In the genomic region with DNA sequence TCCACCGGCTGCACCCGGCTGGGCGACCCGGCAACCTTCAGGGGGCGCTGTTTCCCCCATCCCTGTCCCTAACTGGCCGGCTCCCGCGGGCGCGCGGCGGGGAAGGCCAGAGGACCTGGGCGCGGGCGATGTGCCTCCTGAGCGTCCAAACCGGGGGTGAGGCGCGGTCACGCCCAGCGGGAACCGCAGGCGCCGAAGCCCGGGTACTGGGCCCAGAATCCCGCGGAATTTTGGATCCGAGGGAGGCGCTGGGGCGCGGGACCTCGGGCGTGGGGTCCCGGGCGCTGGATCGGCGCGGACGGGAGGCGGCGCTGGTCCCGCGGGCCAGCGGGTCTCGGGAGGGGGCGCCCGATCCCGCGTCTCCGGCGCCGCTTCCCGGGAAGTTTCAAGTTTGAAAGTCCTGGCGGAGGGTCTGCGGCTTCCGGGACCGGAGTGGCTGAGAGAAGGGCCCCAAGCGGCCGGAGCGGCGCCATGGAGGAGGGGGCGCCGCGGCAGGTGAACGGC, we compare ENCODE assay signal across 8 cellular contexts. TPM values are rescaled to one million over a fixed set of nuclear protein-coding genes. Genes with fewer than 3 reads are reported as not detected.
DNase-seq lines count a peak whose midpoint lies in the region; TF ChIP-seq lines count a peak whose summit lies in the region.

A gene (plus strand): TSS at position 59 of the 504 bp plus-strand sequence. CDS start 413 bp downstream, at position 472.

- H3K4me2 ChIP-seq in GM23248 (ENCODE audit: unreplicated experiment) (peak within 1 kb of the TSS; percentile 75), Loucy (ENCODE audit: low read depth, low read length, poor library complexity, severe bottlenecking) (peak within 1 kb of the TSS; percentile 70)

- H3K79me2 ChIP-seq in GM23248 (ENCODE audit: insufficient read depth) = no peaks in the 10 kb centered on the region
- H3K79me2 ChIP-seq in Loucy (ENCODE audit: insufficient read depth, low read length) = no peaks in the 10 kb centered on the region

- H4K20me1 ChIP-seq in GM23248 (ENCODE audit: insufficient read depth) (no peaks in the 10 kb centered on the region), Loucy (ENCODE audit: insufficient read depth, low read length, poor library complexity, severe bottlenecking) (no peaks in the 10 kb centered on the region)

- peak; percentile 90 for DNase-seq in GM23248
- DNase-seq in T-helper 1 cell = peak; percentile 71 to 83 (median 79)
- DNase-seq in amniotic epithelial cell (ENCODE audit: low read depth) = peak; percentile 59
- peak; percentile 79 for DNase-seq in right atrium auricular region (ENCODE audit: low spot score)
- no peak for DNase-seq in cortex of kidney (lab: John Stamatoyannopoulos, UW)

- H3K9me3 ChIP-seq in ES-I3 (ENCODE audit: control insufficient read depth, insufficient read depth, low read length) (no peaks in the 10 kb centered on the region), GM23248 (ENCODE audit: low read depth) (no peaks in the 10 kb centered on the region), Loucy (ENCODE audit: insufficient read depth, low read depth, low read length) (no peaks in the 10 kb centered on the region), right atrium auricular region (no peaks in the 10 kb centered on the region)

- WGBS in GM23248 (ENCODE audit: low coverage in 1 of 2, low lambda C conversion rate in 2 of 2, missing lambda C conversion rate in 2 of 2), 2 experiments = 1% methylated on average over 55 to 65 of the region's 65 CpGs

- TF ChIP-seq CTCF in Loucy (conservative IDR thresholded peaks at IDR 0.05; ENCODE audit: low read length) = peak; percentile 64
- peak; percentile 72 to 92 for TF ChIP-seq CTCF in right atrium auricular region (IDR thresholded peaks at IDR 0.05)

- H3F3A ChIP-seq in GM23248 (ENCODE audit: insufficient read depth) = peaks cover 3% of the 10 kb centered on the region
- H3F3A ChIP-seq in Loucy (ENCODE audit: low read depth) = no peaks in the 10 kb centered on the region

- H3K27me3 ChIP-seq in GM23248 (replicated peaks; ENCODE audit: insufficient read depth) (no peaks in the 10 kb centered on the region), Loucy (ENCODE audit: insufficient read depth, low read length, poor library complexity, severe bottlenecking) (no peaks in the 10 kb centered on the region), right atrium auricular region (no peaks in the 10 kb centered on the region), rectal smooth muscle tissue (ENCODE audit: control insufficient read depth, insufficient read depth, low read length) (no peaks in the 10 kb centered on the region)

- H3K4me3 ChIP-seq in GM23248 = peak within 1 kb of the TSS; percentile 80
- H3K4me3 ChIP-seq in Loucy (ENCODE audit: low read length, poor library complexity, severe bottlenecking) = peak within 1 kb of the TSS; percentile 80
- peak within 1 kb of the TSS; percentile 69 to 78 for H3K4me3 ChIP-seq in right atrium auricular region
- H3K4me3 ChIP-seq in rectal smooth muscle tissue (ENCODE audit: low read length) = peak within 1 kb of the TSS; percentile 63

- H2AFZ ChIP-seq in GM23248 = peak within 1 kb of the TSS; percentile 78
- H2AFZ ChIP-seq in Loucy (ENCODE audit: low read length) = peak within 1 kb of the TSS; percentile 78

- in situ Hi-C loops in GM23248 (cut with MboI) = no loop called here

- no peaks in the 10 kb centered on the region; the same call in 1 of the 2 replicates for H3K4me1 ChIP-seq in ES-I3 (ENCODE audit: insufficient read depth, low read length)
- H3K4me1 ChIP-seq in GM23248 (ENCODE audit: insufficient read depth) = peaks cover 4% of the 10 kb centered on the region; the same call in 1 of the 2 replicates
- H3K4me1 ChIP-seq in Loucy (ENCODE audit: insufficient read depth, low read length, poor library complexity, severe bottlenecking) = no peaks in the 10 kb centered on the region
- peaks cover 0 to 12% of the 10 kb centered on the region in 2 donors for H3K4me1 ChIP-seq in right atrium auricular region
- peaks cover 2% of the 10 kb centered on the region for H3K4me1 ChIP-seq in rectal smooth muscle tissue (ENCODE audit: control insufficient read depth, insufficient read depth, low read length)

- H3K9ac ChIP-seq in ES-I3 (ENCODE audit: low read depth, low read length) = peak within 1 kb of the TSS; percentile 72
- H3K9ac ChIP-seq in GM23248 = peak within 1 kb of the TSS; percentile 67
- peak within 1 kb of the TSS; percentile 77 for H3K9ac ChIP-seq in Loucy (ENCODE audit: low read depth, low read length, poor library complexity, severe bottlenecking)
- H3K9ac ChIP-seq in rectal smooth muscle tissue (ENCODE audit: low read length) = no peak within 1 kb of the TSS

- no peak within 1 kb of the TSS for H3K27ac ChIP-seq in GM23248
- peak within 1 kb of the TSS; percentile 78 to 81 for H3K27ac ChIP-seq in right atrium auricular region
- peak within 1 kb of the TSS; percentile 40 for H3K27ac ChIP-seq in rectal smooth muscle tissue (ENCODE audit: low read depth, low read length)

- H3K36me3 ChIP-seq in ES-I3 (ENCODE audit: insufficient read depth, low read length) = no peaks in the 10 kb centered on the region
- no peaks in the 10 kb centered on the region for H3K36me3 ChIP-seq in GM23248 (ENCODE audit: low read depth)
- no peaks in the 10 kb centered on the region for H3K36me3 ChIP-seq in Loucy (ENCODE audit: insufficient read depth, low read length)
- no peaks in the 10 kb centered on the region for H3K36me3 ChIP-seq in right atrium auricular region
- H3K36me3 ChIP-seq in rectal smooth muscle tissue (ENCODE audit: control insufficient read depth, insufficient read depth, low read length) = no peaks in the 10 kb centered on the region

- H3K9me2 ChIP-seq in GM23248 (ENCODE audit: insufficient read depth) = no peaks in the 10 kb centered on the region
- no peaks in the 10 kb centered on the region for H3K9me2 ChIP-seq in Loucy (replicated peaks; ENCODE audit: low read depth, low read length)

RNA-seq across cellular contexts. Expression of the gene that starts here (rescaled TPM):
- total RNA-seq in GM23248 (2014; rRNA removed; shearing (Covaris generic)) = 0.89 and 2.1 TPM in 2 replicates
- 0.68 and 0.95 TPM in 2 replicates for polyA plus RNA-seq in GM23248 (2016; fragmentation: Nextera tagmentation; extraction: Ambion mirVana)
- total RNA-seq in right atrium auricular region = 1 to 10 TPM; 4.5 to 8.6 TPM
